ENCODE assay signal across 1 cellular context in genomic region chr7:44771358-44771757, GRCh38.
A peak's percentile ranks its signal among the peaks of the same experiment; 100 is the strongest.
TF ChIP-seq lines count a peak whose summit lies in the region.

No MANE protein-coding gene starts in this region.

TF ChIP-seq in H1, 55 proteins besides CTCF, POLR2A, EP300 and RAD21:
- TF ChIP-seq, protein P1, sequence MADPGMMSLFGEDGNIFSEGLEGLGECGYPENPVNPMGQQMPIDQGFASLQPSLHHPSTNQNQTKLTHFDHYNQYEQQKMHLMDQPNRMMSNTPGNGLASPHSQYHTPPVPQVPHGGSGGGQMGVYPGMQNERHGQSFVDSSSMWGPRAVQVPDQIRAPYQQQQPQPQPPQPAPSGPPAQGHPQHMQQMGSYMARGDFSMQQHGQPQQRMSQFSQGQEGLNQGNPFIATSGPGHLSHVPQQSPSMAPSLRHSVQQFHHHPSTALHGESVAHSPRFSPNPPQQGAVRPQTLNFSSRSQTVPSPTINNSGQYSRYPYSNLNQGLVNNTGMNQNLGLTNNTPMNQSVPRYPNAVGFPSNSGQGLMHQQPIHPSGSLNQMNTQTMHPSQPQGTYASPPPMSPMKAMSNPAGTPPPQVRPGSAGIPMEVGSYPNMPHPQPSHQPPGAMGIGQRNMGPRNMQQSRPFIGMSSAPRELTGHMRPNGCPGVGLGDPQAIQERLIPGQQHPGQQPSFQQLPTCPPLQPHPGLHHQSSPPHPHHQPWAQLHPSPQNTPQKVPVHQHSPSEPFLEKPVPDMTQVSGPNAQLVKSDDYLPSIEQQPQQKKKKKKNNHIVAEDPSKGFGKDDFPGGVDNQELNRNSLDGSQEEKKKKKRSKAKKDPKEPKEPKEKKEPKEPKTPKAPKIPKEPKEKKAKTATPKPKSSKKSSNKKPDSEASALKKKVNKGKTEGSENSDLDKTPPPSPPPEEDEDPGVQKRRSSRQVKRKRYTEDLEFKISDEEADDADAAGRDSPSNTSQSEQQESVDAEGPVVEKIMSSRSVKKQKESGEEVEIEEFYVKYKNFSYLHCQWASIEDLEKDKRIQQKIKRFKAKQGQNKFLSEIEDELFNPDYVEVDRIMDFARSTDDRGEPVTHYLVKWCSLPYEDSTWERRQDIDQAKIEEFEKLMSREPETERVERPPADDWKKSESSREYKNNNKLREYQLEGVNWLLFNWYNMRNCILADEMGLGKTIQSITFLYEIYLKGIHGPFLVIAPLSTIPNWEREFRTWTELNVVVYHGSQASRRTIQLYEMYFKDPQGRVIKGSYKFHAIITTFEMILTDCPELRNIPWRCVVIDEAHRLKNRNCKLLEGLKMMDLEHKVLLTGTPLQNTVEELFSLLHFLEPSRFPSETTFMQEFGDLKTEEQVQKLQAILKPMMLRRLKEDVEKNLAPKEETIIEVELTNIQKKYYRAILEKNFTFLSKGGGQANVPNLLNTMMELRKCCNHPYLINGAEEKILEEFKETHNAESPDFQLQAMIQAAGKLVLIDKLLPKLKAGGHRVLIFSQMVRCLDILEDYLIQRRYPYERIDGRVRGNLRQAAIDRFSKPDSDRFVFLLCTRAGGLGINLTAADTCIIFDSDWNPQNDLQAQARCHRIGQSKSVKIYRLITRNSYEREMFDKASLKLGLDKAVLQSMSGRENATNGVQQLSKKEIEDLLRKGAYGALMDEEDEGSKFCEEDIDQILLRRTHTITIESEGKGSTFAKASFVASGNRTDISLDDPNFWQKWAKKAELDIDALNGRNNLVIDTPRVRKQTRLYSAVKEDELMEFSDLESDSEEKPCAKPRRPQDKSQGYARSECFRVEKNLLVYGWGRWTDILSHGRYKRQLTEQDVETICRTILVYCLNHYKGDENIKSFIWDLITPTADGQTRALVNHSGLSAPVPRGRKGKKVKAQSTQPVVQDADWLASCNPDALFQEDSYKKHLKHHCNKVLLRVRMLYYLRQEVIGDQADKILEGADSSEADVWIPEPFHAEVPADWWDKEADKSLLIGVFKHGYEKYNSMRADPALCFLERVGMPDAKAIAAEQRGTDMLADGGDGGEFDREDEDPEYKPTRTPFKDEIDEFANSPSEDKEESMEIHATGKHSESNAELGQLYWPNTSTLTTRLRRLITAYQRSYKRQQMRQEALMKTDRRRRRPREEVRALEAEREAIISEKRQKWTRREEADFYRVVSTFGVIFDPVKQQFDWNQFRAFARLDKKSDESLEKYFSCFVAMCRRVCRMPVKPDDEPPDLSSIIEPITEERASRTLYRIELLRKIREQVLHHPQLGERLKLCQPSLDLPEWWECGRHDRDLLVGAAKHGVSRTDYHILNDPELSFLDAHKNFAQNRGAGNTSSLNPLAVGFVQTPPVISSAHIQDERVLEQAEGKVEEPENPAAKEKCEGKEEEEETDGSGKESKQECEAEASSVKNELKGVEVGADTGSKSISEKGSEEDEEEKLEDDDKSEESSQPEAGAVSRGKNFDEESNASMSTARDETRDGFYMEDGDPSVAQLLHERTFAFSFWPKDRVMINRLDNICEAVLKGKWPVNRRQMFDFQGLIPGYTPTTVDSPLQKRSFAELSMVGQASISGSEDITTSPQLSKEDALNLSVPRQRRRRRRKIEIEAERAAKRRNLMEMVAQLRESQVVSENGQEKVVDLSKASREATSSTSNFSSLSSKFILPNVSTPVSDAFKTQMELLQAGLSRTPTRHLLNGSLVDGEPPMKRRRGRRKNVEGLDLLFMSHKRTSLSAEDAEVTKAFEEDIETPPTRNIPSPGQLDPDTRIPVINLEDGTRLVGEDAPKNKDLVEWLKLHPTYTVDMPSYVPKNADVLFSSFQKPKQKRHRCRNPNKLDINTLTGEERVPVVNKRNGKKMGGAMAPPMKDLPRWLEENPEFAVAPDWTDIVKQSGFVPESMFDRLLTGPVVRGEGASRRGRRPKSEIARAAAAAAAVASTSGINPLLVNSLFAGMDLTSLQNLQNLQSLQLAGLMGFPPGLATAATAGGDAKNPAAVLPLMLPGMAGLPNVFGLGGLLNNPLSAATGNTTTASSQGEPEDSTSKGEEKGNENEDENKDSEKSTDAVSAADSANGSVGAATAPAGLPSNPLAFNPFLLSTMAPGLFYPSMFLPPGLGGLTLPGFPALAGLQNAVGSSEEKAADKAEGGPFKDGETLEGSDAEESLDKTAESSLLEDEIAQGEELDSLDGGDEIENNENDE (IDR thresholded peaks at IDR 0.05; ENCODE audit: insufficient replicate concordance, low read length): no peak
- TF ChIP-seq POLR2AphosphoS5 (IDR thresholded peaks at IDR 0.05; ENCODE audit: low read depth, low read length): 0 out of 2 replicates have a peak, but pooled peaks have one; percentile 38
